25 cellular contexts compared by ENCODE assay signal in the genomic region with DNA sequence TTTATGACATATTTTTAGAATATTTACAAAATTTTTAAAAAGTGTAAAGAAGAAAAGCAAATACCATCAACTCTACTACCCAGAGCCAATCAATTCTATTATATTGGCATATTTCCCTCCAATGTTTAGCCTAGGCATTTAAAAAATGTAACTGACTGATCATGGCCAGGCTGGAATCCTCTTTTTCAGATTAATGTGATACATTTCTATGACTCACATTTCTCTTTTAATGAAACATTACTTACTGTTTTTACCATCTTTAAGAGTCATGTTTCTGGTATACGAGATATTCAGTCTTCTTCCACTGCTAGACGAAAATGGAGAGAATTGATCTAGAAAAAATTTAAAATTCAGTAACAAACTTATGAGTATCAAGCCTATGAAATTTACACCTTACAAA. TPM values are rescaled to one million over a fixed set of nuclear protein-coding genes. Genes with fewer than 3 reads are reported as not detected.
DNase-seq lines count a peak whose midpoint lies in the region; TF ChIP-seq lines count a peak whose summit lies in the region.
"Had no signal": no experiment of that assay in that cellular context is flagged by ENCODE, and none has a peak within 500 bp of the region (broad histone marks: within the 10 kb centered on the region; RNA-seq: fewer than 3 reads in every experiment).

No MANE protein-coding gene starts in this region.

- H3K36me3 ChIP-seq in brain microvascular endothelial cell (replicated peaks) = no peaks in the 10 kb centered on the region

- peaks cover 46% of the 10 kb centered on the region for H3K4me1 Mint-ChIP-seq in chondrocyte (ENCODE audit: low read depth)
- H3K4me1 Mint-ChIP-seq: activated CD4-positive, alpha-beta T cell treated with anti-CD3 and anti-CD28 coated beads for 36 hours had no signal

- no peak overlapping the region for H3K27ac ChIP-seq in brain microvascular endothelial cell
- H3K27ac ChIP-seq: adrenal gland, BLaER1, Peyer's patch, skin epidermis had no signal

- H3K9me3 Mint-ChIP-seq in chondrocyte (ENCODE audit: low read depth) = peaks cover 4% of the 10 kb centered on the region
- H3K9me3 Mint-ChIP-seq: activated T-cell treated with anti-CD3 and anti-CD28 coated beads, Interleukin-2, amount 50 U/mL, for 24 hours; dendritic cell treated with granulocyte-macrophage colony-stimulating factor and Interleukin-4, amounts not matched to agents 40 ng/mL and 50 ng/mL, for 4 days; T-helper 1 cell treated with Interleukin-12 subunit alpha and Interleukin-12 subunit beta and Interleukin-4 antibody, amounts not matched to agents 30 μg/mL and 1 μg/mL, for 36 hours had no signal

- peaks cover 36% of the 10 kb centered on the region for H3K36me3 Mint-ChIP-seq in chondrocyte (ENCODE audit: low read depth)

- H3K4me3 ChIP-seq in brain microvascular endothelial cell (ENCODE audit: low read depth, low read length) (no peak overlapping the region), lower leg skin (ENCODE audit: low read depth, poor library complexity, severe bottlenecking) (no peak overlapping the region)
- H3K4me3 ChIP-seq: adrenal gland, BLaER1, Peyer's patch, skin epidermis had no signal

- peak overlapping the region; percentile 88 for H3K27ac Mint-ChIP-seq in chondrocyte (ENCODE audit: unreplicated experiment)
- H3K27ac Mint-ChIP-seq: activated CD4-positive, alpha-beta T cell treated with anti-CD3 and anti-CD28 coated beads for 36 hours; activated T-cell treated with anti-CD3 and anti-CD28 coated beads, Interleukin-2, amount 50 U/mL, for 24 hours; dendritic cell treated with granulocyte-macrophage colony-stimulating factor and Interleukin-4, amounts not matched to agents 40 ng/mL and 50 ng/mL, for 4 days; T-helper 1 cell treated with Interleukin-12 subunit alpha and Interleukin-12 subunit beta and Interleukin-4 antibody, amounts not matched to agents 30 μg/mL and 1 μg/mL, for 36 hours; type B pancreatic cell had no signal

- peak; percentile 54 for DNase-seq in AG20443 (ENCODE audit: low spot score)
- peak; percentile 41 for DNase-seq in HS-5 (ENCODE audit: low read depth)
- DNase-seq in chondrocyte (ENCODE audit: low spot score) = no peak
- DNase-seq in kidney glomerular epithelial cell (lab: John Stamatoyannopoulos, UW) = peak; percentile 28
- DNase-seq in NCI-H1694 treated with DMSO at 0.1 percent for 48 hours (lab: John Stamatoyannopoulos, UW) = no peak
- DNase-seq in brain microvascular endothelial cell = no peak
- no peak for DNase-seq in lower leg skin (ENCODE audit: low spot score in 2 of 2)
- no peak for DNase-seq in NCI-H187 treated with DMSO at 0.1 percent for 48 hours (lab: John Stamatoyannopoulos, UW)
- DNase-seq: activated CD4-positive, alpha-beta T cell treated with anti-CD3 and anti-CD28 coated beads for 36 hours; activated CD8-positive, alpha-beta memory T cell treated with anti-CD3 and anti-CD28 coated beads for 24 hours; activated T-cell treated with anti-CD3 and anti-CD28 coated beads, Interleukin-2, amount 50 U/mL, for 24 hours; adrenal gland; Caco-2; KBM-7; NCI-H1436 treated with DMSO at 0.1 percent for 48 hours; NCI-H2171; NCI-H524 treated with DMSO at 0.1 percent for 48 hours; nucleus accumbens; Peyer's patch; stimulated activated CD4-positive, alpha-beta T cell treated with anti-CD3 and anti-CD28 coated beads, Interleukin-1b, Interleukin-23, amount 100 ng/mL, for 48 hours had no signal

- no peaks in the 10 kb centered on the region for H3K27me3 ChIP-seq in brain microvascular endothelial cell (replicated peaks)
- H3K27me3 ChIP-seq: adrenal gland, BLaER1, Peyer's patch had no signal

- intact Hi-C loops in lower leg skin (cut with DNase I; ENCODE audit: low total_unique reads) = no loop called here

- no peaks in the 10 kb centered on the region for H3K27me3 Mint-ChIP-seq in chondrocyte (ENCODE audit: low read depth)
- H3K27me3 Mint-ChIP-seq: activated CD4-positive, alpha-beta T cell treated with anti-CD3 and anti-CD28 coated beads for 36 hours; activated T-cell treated with anti-CD3 and anti-CD28 coated beads, Interleukin-2, amount 50 U/mL, for 24 hours; dendritic cell treated with granulocyte-macrophage colony-stimulating factor and Interleukin-4, amounts not matched to agents 40 ng/mL and 50 ng/mL, for 4 days; type B pancreatic cell had no signal

- TF ChIP-seq POLR2A in lower leg skin (IDR thresholded peaks at IDR 0.05) = no peak

- 95 to 97% methylated on average over 2 of the region's 2 CpGs for WGBS in lower leg skin, 2 donors

- in situ Hi-C loops in brain microvascular endothelial cell (cut with HindIII; ENCODE audit: low pct_ligation_motif_present, low sequenced_read_pairs) = no loop called here

- no peak overlapping the region for H3K4me3 Mint-ChIP-seq in chondrocyte (ENCODE audit: unreplicated experiment)
- H3K4me3 Mint-ChIP-seq: activated CD4-positive, alpha-beta T cell treated with anti-CD3 and anti-CD28 coated beads for 36 hours; activated T-cell treated with anti-CD3 and anti-CD28 coated beads, Interleukin-2, amount 50 U/mL, for 24 hours; dendritic cell treated with granulocyte-macrophage colony-stimulating factor and Interleukin-4, amounts not matched to agents 40 ng/mL and 50 ng/mL, for 4 days; T-helper 1 cell treated with Interleukin-12 subunit alpha and Interleukin-12 subunit beta and Interleukin-4 antibody, amounts not matched to agents 30 μg/mL and 1 μg/mL, for 36 hours; type B pancreatic cell had no signal

- TF ChIP-seq CTCF in chondrocyte (IDR thresholded peaks at IDR 0.05) = no peak
- no peak for TF ChIP-seq CTCF in brain microvascular endothelial cell (IDR thresholded peaks at IDR 0.05; ENCODE audit: low read depth, low read length, missing control alignments)
- TF ChIP-seq CTCF in lower leg skin (IDR thresholded peaks at IDR 0.05) = no peak

RNA-seq across cellular contexts. Expression of a gene that starts 53.4 kb away (rescaled TPM):
- 48.1 to 53.5 TPM (median 52.6 TPM) in 3 replicates for total RNA-seq in chondrocyte
- 10 to 100 TPM; 16.7 to 25.9 (median 19.6) TPM for total RNA-seq in lower leg skin

Comparison
In these comparisons a context has a peak if more than half of its experiments do, and no peak if none do; other contexts are left out.
1. DNase-seq: peak in AG20443 (single experiment), HS-5 (single experiment) and kidney glomerular epithelial cell (single experiment); none in chondrocyte (single experiment), NCI-H1694 treated with DMSO at 0.1 percent for 48 hours (single experiment), brain microvascular endothelial cell (single experiment), lower leg skin (0 of 2) and NCI-H187 treated with DMSO at 0.1 percent for 48 hours (single experiment).